ENCODE assay signal across 15 cellular contexts in genomic region chr18:2687390-2688001, GRCh38. TPM values are rescaled to one million over a fixed set of nuclear protein-coding genes. Genes with fewer than 3 reads are reported as not detected.
DNase-seq lines count a peak whose midpoint lies in the region; ATAC-seq and TF ChIP-seq lines count a peak whose summit lies in the region.
"Had no signal": no experiment of that assay in that cellular context is flagged by ENCODE, and none has a peak within 500 bp of the region (broad histone marks: within the 10 kb centered on the region; RNA-seq: fewer than 3 reads in every experiment).

No MANE protein-coding gene starts in this region.

- H3K9me3 ChIP-seq in BLaER1 = peaks cover 30% of the 10 kb centered on the region

- no peaks in the 10 kb centered on the region for H3K27me3 ChIP-seq in BLaER1
- H3K27me3 ChIP-seq: stomach had no signal

- peaks cover 14% of the 10 kb centered on the region for H3K9me3 Mint-ChIP-seq in activated CD8-positive, alpha-beta T cell treated with anti-CD3 and anti-CD28 coated beads for 36 hours

- POLR2A ChIA-PET in activated CD8-positive, alpha-beta T cell treated with anti-CD3 and anti-CD28 coated beads for 36 hours (lab: Charles Lee) = interaction anchor here (0.6 to 2.1 kb wide), 5 partner anchors 11 to 201 kb away, joined by 3 to 13 read pairs (median 4); partner anchors contain the start of gene SMCHD1

- peak overlapping the region; percentile 91 for H3K27ac Mint-ChIP-seq in activated CD8-positive, alpha-beta T cell treated with anti-CD3 and anti-CD28 coated beads for 36 hours
- H3K27ac Mint-ChIP-seq: brain had no signal

- peaks cover 70% of the 10 kb centered on the region for H3K36me3 Mint-ChIP-seq in activated CD8-positive, alpha-beta T cell treated with anti-CD3 and anti-CD28 coated beads for 36 hours (ENCODE audit: low read depth)

- no peak for TF ChIP-seq CTCF in activated CD8-positive, alpha-beta T cell treated with anti-CD3 and anti-CD28 coated beads for 36 hours (IDR thresholded peaks at IDR 0.05)

- H3K4me3 ChIP-seq in BLaER1 = no peak overlapping the region
- H3K4me3 ChIP-seq: stomach had no signal

- CTCF ChIA-PET in activated CD8-positive, alpha-beta T cell treated with anti-CD3 and anti-CD28 coated beads for 36 hours (lab: Charles Lee) = interaction anchor here (1.0 to 2.2 kb wide), 6 partner anchors 10 to 70 kb away, joined by 3 to 6 read pairs (median 4); partner anchors contain the start of gene SMCHD1

- peak; percentile 71 for ATAC-seq in GM18870 (IDR thresholded peaks at IDR 0.05; ENCODE audit: unreplicated experiment)
- peak; percentile 74 for ATAC-seq in HG02798 (IDR thresholded peaks at IDR 0.05; ENCODE audit: poor library complexity, unreplicated experiment)
- peak; percentile 32 for ATAC-seq in activated CD8-positive, alpha-beta T cell treated with anti-CD3 and anti-CD28 coated beads for 36 hours
- no peak for ATAC-seq in HG03439 (IDR thresholded peaks at IDR 0.05; ENCODE audit: unreplicated experiment)
- ATAC-seq: HCT116, Right ventricle myocardium inferior had no signal

- H3K27ac ChIP-seq in BLaER1 = peak overlapping the region; percentile 41
- H3K27ac ChIP-seq: epithelial cell of prostate, stomach had no signal

- H3K27me3 Mint-ChIP-seq in activated CD8-positive, alpha-beta T cell treated with anti-CD3 and anti-CD28 coated beads for 36 hours = no peaks in the 10 kb centered on the region
- H3K27me3 Mint-ChIP-seq: brain had no signal

- peaks cover 82% of the 10 kb centered on the region for H3K36me3 ChIP-seq in BLaER1

- peaks cover 11% of the 10 kb centered on the region for H3K4me1 ChIP-seq in BLaER1

- H3K9ac ChIP-seq in BLaER1 = no peak overlapping the region

- H3K4me1 Mint-ChIP-seq in activated CD8-positive, alpha-beta T cell treated with anti-CD3 and anti-CD28 coated beads for 36 hours (ENCODE audit: low read depth) = peaks cover 69% of the 10 kb centered on the region

- DNase-seq in activated CD8-positive, alpha-beta T cell treated with anti-CD3 and anti-CD28 coated beads for 36 hours = no peak
- DNase-seq in GF-D8 (lab: John Stamatoyannopoulos, UW) (no peak), NCI-H1436 (lab: John Stamatoyannopoulos, UW) (no peak), NCI-H1417 (lab: John Stamatoyannopoulos, UW) (no peak)
- DNase-seq: activated CD4-positive, alpha-beta T cell treated with anti-CD3 and anti-CD28 coated beads, Interleukin-2, amount 50 U/mL, for 48 hours; stomach had no signal

- H3K4me2 ChIP-seq in BLaER1 = no peak overlapping the region

- peak overlapping the region; percentile 31 for H3K4me3 Mint-ChIP-seq in activated CD8-positive, alpha-beta T cell treated with anti-CD3 and anti-CD28 coated beads for 36 hours
- H3K4me3 Mint-ChIP-seq: brain, neural crest cell had no signal

- H4K20me1 ChIP-seq in BLaER1 = peaks cover 29% of the 10 kb centered on the region

- intact Hi-C loops in activated CD8-positive, alpha-beta T cell treated with anti-CD3 and anti-CD28 coated beads for 36 hours (cut with micrococcal nuclease) = no loop called here

RNA-seq across cellular contexts. Expression of gene SMCHD1, which starts 32.0 kb away (rescaled TPM):
- 10 to 100 TPM; 97.4 to 98.9 TPM for total RNA-seq in activated CD8-positive, alpha-beta T cell treated with anti-CD3 and anti-CD28 coated beads for 36 hours
